Comparison of ENCODE assay signal across 1 cellular context in genomic region chr1:93575586-93576271, GRCh38.
TF ChIP-seq lines count a peak whose summit lies in the region.

No MANE protein-coding gene starts in this region.

TF ChIP-seq in SK-N-SH treated with all-trans-retinoic acid at 6 μM for 48 hours, 23 proteins besides CTCF, POLR2A, EP300 and RAD21 (continued from another document):
- TF ChIP-seq, protein P1, sequence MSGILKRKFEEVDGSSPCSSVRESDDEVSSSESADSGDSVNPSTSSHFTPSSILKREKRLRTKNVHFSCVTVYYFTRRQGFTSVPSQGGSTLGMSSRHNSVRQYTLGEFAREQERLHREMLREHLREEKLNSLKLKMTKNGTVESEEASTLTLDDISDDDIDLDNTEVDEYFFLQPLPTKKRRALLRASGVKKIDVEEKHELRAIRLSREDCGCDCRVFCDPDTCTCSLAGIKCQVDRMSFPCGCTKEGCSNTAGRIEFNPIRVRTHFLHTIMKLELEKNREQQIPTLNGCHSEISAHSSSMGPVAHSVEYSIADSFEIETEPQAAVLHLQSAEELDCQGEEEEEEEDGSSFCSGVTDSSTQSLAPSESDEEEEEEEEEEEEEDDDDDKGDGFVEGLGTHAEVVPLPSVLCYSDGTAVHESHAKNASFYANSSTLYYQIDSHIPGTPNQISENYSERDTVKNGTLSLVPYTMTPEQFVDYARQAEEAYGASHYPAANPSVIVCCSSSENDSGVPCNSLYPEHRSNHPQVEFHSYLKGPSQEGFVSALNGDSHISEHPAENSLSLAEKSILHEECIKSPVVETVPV (CRISPR knock-in tag; IDR thresholded peaks at IDR 0.05) = no peak
- TF ChIP-seq TSHZ2 (CRISPR knock-in tag; IDR thresholded peaks at IDR 0.05) = no peak
- TF ChIP-seq ZNF565 (CRISPR knock-in tag; conservative IDR thresholded peaks at IDR 0.05; ENCODE audit: low read depth) = no peak
- no peak for TF ChIP-seq CREB5 (CRISPR knock-in tag; IDR thresholded peaks at IDR 0.05; ENCODE audit: low read depth)
TF ChIP-seq in SK-N-SH treated with all-trans-retinoic acid at 6 μM for 48 hours: peak in this region for 0.
